12 cellular contexts compared by ENCODE assay signal in the genomic region with DNA sequence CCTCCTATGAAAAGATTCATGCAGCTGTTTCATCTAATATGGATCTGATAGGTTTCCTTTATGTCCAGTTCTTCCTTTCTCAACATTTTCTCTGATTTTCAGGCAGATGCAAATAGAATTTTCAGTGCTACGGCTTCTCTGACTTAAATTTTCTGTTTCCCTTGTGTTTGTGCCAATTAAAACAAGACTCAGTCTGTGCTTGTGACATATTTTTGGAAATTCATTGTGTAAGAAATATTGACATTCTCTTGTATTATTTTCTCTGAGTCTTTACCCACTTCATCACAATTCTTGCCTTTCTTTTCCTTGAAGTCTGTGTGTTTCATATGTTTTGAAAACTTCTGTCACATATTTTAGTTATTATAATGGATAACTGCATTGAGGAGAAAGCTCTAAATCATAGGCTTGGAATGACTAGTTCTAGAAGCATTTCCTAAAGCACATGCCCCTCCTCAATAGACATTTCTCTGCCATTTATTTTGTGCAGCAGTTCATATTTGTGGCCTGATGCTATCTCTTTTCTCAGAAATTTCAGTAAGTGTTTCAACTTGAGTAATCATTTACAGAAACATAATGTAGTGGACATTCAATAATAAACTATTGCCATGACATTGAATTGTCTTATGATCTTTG.
A peak's percentile ranks its signal among the peaks of the same experiment; 100 is the strongest.
DNase-seq lines count a peak whose midpoint lies in the region; ATAC-seq, FAIRE-seq and TF ChIP-seq lines count a peak whose summit lies in the region.
"Had no signal": no experiment of that assay in that cellular context is flagged by ENCODE, and none has a peak within 500 bp of the region (broad histone marks: within the 10 kb centered on the region; RNA-seq: fewer than 3 reads in every experiment).

No MANE protein-coding gene starts in this region.

- TF ChIP-seq CTCF in AG09319 (IDR thresholded peaks at IDR 0.05; ENCODE audit: low read depth, low read length): no peak
- TF ChIP-seq CTCF in epithelial cell of esophagus (IDR thresholded peaks at IDR 0.05; ENCODE audit: insufficient read depth, low read depth, low read length, missing control alignments): no peak

- no peak overlapping the region for H2AK5ac ChIP-seq in mesendoderm (ENCODE audit: low read length)

- no peaks in the 10 kb centered on the region for H3K79me1 ChIP-seq in mesendoderm (ENCODE audit: low read length)

- no peaks in the 10 kb centered on the region for H3K4me1 ChIP-seq in mesendoderm (ENCODE audit: control insufficient read depth, low read depth, low read length)

- H2BK120ac ChIP-seq in mesendoderm (ENCODE audit: low read depth, low read length): no peak overlapping the region

- H3K4ac ChIP-seq in mesendoderm (ENCODE audit: low read depth, low read length): no peak overlapping the region

- no peaks in the 10 kb centered on the region for H3K36me3 ChIP-seq in mesendoderm (ENCODE audit: control insufficient read depth, insufficient read depth, low read length)

- H3K4me3 ChIP-seq in epithelial cell of esophagus (ENCODE audit: low read length) (no peak overlapping the region), mesendoderm (ENCODE audit: low read length) (no peak overlapping the region)

- H4K5ac ChIP-seq in mesendoderm (ENCODE audit: low read length): no peak overlapping the region

- no peak for ATAC-seq in GM19035 (IDR thresholded peaks at IDR 0.05; ENCODE audit: unreplicated experiment)

- no peak overlapping the region for H4K8ac ChIP-seq in mesendoderm (ENCODE audit: low read depth, low read length)

- no peaks in the 10 kb centered on the region for H3K79me2 ChIP-seq in mesendoderm (ENCODE audit: control insufficient read depth, insufficient read depth, low read length)

- no peak overlapping the region for H3K4me2 ChIP-seq in mesendoderm (ENCODE audit: low read length)
- H3K4me2 ChIP-seq: KMS-11 had no signal

- no peak overlapping the region for H3K56ac ChIP-seq in mesendoderm (ENCODE audit: low read length)

- peak; percentile 85 for FAIRE-seq in RCC 7860 (lab: Jason Lieb, UNC)
- FAIRE-seq: GM12891 had no signal

- no peak overlapping the region for H3K27ac ChIP-seq in mesendoderm (ENCODE audit: low read depth, low read length)
- H3K27ac ChIP-seq: KMS-11 had no signal

- H3K23ac ChIP-seq in mesendoderm (ENCODE audit: low read length): no peak overlapping the region

- H3K18ac ChIP-seq in mesendoderm (ENCODE audit: low read length): no peak overlapping the region

- no CpG with 5 or more reads among the region's 1 CpG for WGBS in mesendoderm (ENCODE audit: extremely low coverage, insufficient coverage, low lambda C conversion rate)

- H2BK5ac ChIP-seq in mesendoderm (ENCODE audit: low read length): no peak overlapping the region

- no peak overlapping the region for H2BK15ac ChIP-seq in mesendoderm (replicated peaks; ENCODE audit: low read depth)

- peak; percentile 80 for DNase-seq in AG09319 (ENCODE audit: extremely low read depth, low read depth)
- peak; percentile 89 for DNase-seq in RCC 7860 (ENCODE audit: low spot score)
- peak; percentile 48 for DNase-seq in epithelial cell of esophagus (ENCODE audit: low read depth)
- DNase-seq in non-pigmented ciliary epithelial cell (ENCODE audit: low read depth): peak; percentile 89
- DNase-seq in NCI-H1048 (lab: John Stamatoyannopoulos, UW): no peak
- DNase-seq in mesendoderm: no peak
- DNase-seq in activated T-cell treated with anti-CD3 and anti-CD28 coated beads, Interleukin-2, amount 50 U/mL, for 48 hours: no peak
- DNase-seq: anterior cingulate cortex, head of caudate nucleus had no signal

- H3K9ac ChIP-seq in mesendoderm (ENCODE audit: low read length): no peak overlapping the region
- H3K9ac ChIP-seq: KMS-11 had no signal

- no peaks in the 10 kb centered on the region for H3K27me3 ChIP-seq in mesendoderm (ENCODE audit: insufficient read depth, low read length, poor library complexity)

Comparison
In these comparisons a context has a peak if more than half of its experiments do, and no peak if none do; other contexts are left out.
1. DNase-seq: peak in AG09319 (single experiment), RCC 7860 (single experiment), epithelial cell of esophagus (single experiment) and non-pigmented ciliary epithelial cell (single experiment); none in NCI-H1048 (single experiment), mesendoderm (single experiment) and activated T-cell treated with anti-CD3 and anti-CD28 coated beads, Interleukin-2, amount 50 U/mL, for 48 hours (0 of 2).